In genomic region chr22:33065230-33065629, GRCh38 we compare ENCODE assay signal across 33 cellular contexts. TPM values are rescaled to one million over a fixed set of nuclear protein-coding genes. Genes with fewer than 3 reads are reported as not detected.
"Had no signal": no experiment of that assay in that cellular context is flagged by ENCODE, and none has a peak within 500 bp of the region (broad histone marks: within the 10 kb centered on the region; RNA-seq: fewer than 3 reads in every experiment).

No MANE protein-coding gene starts in this region.

- H3K36me3 ChIP-seq: neural progenitor cell, ovary, spleen, stomach, thoracic aorta, thyroid gland, tibial nerve, upper lobe of left lung, vagina had no signal

- H2AFZ ChIP-seq: neural progenitor cell, parathyroid adenoma had no signal

- DNase-seq: naive thymus-derived CD4-positive, alpha-beta T cell; natural killer cell; occipital lobe; ovary; posterior cingulate gyrus; psoas muscle; right cardiac atrium; spleen; stimulated activated CD4-positive, alpha-beta T cell treated with anti-CD3 and anti-CD28 coated beads, Interleukin-12 subunit alpha, Interleukin-12 subunit beta, amount 100 ng/mL, for 4 hours; stimulated activated CD4-positive, alpha-beta T cell treated with anti-CD3 and anti-CD28 coated beads, Interleukin-1b, Interleukin-23, amount 100 ng/mL, for 48 hours; stimulated activated CD4-positive, alpha-beta T cell treated with anti-CD3 and anti-CD28 coated beads, Interleukin-4, amount 100 ng/mL, for 1 hour; stimulated activated CD4-positive, alpha-beta T cell treated with anti-CD3 and anti-CD28 coated beads, Interleukin-4, amount 100 ng/mL, for 4 hours; stimulated activated CD8-positive, alpha-beta memory T cell treated with anti-CD3 and anti-CD28 coated beads, Interleukin-4, amount 100 ng/mL, for 48 hours; stimulated activated naive CD4-positive, alpha-beta T cell treated with Interleukin-2 at 50 U/mL for 16 hours; stomach; thyroid gland; trophoblast cell; upper lobe of left lung had no signal

- H3K27me3 ChIP-seq: neural progenitor cell, ovary, thyroid gland, upper lobe of left lung, vagina had no signal

- H3K79me2 ChIP-seq: parathyroid adenoma had no signal

- H3K4me3 ChIP-seq: neural progenitor cell, ovary, psoas muscle, skin epidermis, smooth muscle cell, spleen, stomach, thoracic aorta, thyroid gland, tibial nerve, upper lobe of left lung, vagina had no signal

- H3K4me1 Mint-ChIP-seq: naive thymus-derived CD4-positive, alpha-beta T cell; natural killer cell; nephron had no signal

- H3K4me1 ChIP-seq: neural progenitor cell, parathyroid adenoma, psoas muscle, spleen, stomach, thyroid gland, tibial nerve, upper lobe of left lung, vagina had no signal

- FAIRE-seq: urothelium cell line had no signal

- ATAC-seq: naive thymus-derived CD4-positive, alpha-beta T cell; natural killer cell; psoas muscle; right cardiac atrium; sciatic nerve; stimulated activated memory B cell treated with anti-CD40 and anti-IgM and Interleukin-4, amounts not matched to agents 10 μg/mL and 1 μg/mL and 100 μg/mL, for 72 hours had no signal

- H3K9ac ChIP-seq: neural progenitor cell, parathyroid adenoma had no signal

- H3K27ac Mint-ChIP-seq: naive thymus-derived CD4-positive, alpha-beta T cell; natural killer cell; nephron; neural progenitor cell; progenitor cell of endocrine pancreas; stimulated activated memory B cell treated with anti-CD40 and anti-IgM and Interleukin-4, amounts not matched to agents 10 μg/mL and 1 μg/mL and 100 μg/mL, for 72 hours; stimulated activated naive CD8-positive, alpha-beta T cell treated with anti-CD3 and anti-CD28 coated beads, Interleukin-15, Interleukin-2, amounts not matched to agents 100 ng/mL and 50 ng/mL, for 24 hours had no signal

- H3K9me3 ChIP-seq: ovary, psoas muscle, spleen, thoracic aorta, thyroid gland, tibial nerve, upper lobe of left lung, vagina had no signal

- H3K27ac ChIP-seq: neural progenitor cell, ovary, parathyroid adenoma, psoas muscle, skin epidermis, spleen, stomach, thoracic aorta, thyroid gland, tibial nerve, upper lobe of left lung, vagina had no signal

- H3K36me3 Mint-ChIP-seq: naive thymus-derived CD4-positive, alpha-beta T cell; natural killer cell; neural progenitor cell; stimulated activated memory B cell treated with anti-CD40 and anti-IgM and Interleukin-4, amounts not matched to agents 10 μg/mL and 1 μg/mL and 100 μg/mL, for 72 hours had no signal

- H3K4me3 Mint-ChIP-seq: naive thymus-derived CD4-positive, alpha-beta T cell; natural killer cell; nephron; neural progenitor cell; stimulated activated memory B cell treated with anti-CD40 and anti-IgM and Interleukin-4, amounts not matched to agents 10 μg/mL and 1 μg/mL and 100 μg/mL, for 72 hours; stimulated activated naive CD8-positive, alpha-beta T cell treated with anti-CD3 and anti-CD28 coated beads, Interleukin-15, Interleukin-2, amounts not matched to agents 100 ng/mL and 50 ng/mL, for 24 hours had no signal

- H3K9me3 Mint-ChIP-seq: natural killer cell; nephron; neural progenitor cell; stimulated activated memory B cell treated with anti-CD40 and anti-IgM and Interleukin-4, amounts not matched to agents 10 μg/mL and 1 μg/mL and 100 μg/mL, for 72 hours; stimulated activated naive CD8-positive, alpha-beta T cell treated with anti-CD3 and anti-CD28 coated beads, Interleukin-15, Interleukin-2, amounts not matched to agents 100 ng/mL and 50 ng/mL, for 24 hours had no signal

- H3K4me2 ChIP-seq: neural progenitor cell, smooth muscle cell had no signal

RNA-seq across cellular contexts. Expression of gene SYN3, which starts 7.0 kb away (rescaled TPM):
- total RNA-seq: naive thymus-derived CD4-positive, alpha-beta T cell; osteoblast; renal cortical epithelial cell; thoracic aorta; vagina had no signal
- polyA plus RNA-seq: naive thymus-derived CD4-positive, alpha-beta T cell; stomach had no signal
